Comparison of ENCODE assay signal across 8 cellular contexts in genomic region chr13:32472194-32472621, GRCh38. TPM values are rescaled to one million over a fixed set of nuclear protein-coding genes. Genes with fewer than 3 reads are reported as not detected.
DNase-seq lines count a peak whose midpoint lies in the region; ATAC-seq lines count a peak whose summit lies in the region.
"Had no signal": no experiment of that assay in that cellular context is flagged by ENCODE, and none has a peak within 500 bp of the region (broad histone marks: within the 10 kb centered on the region; RNA-seq: fewer than 3 reads in every experiment).

No MANE protein-coding gene starts in this region.

- intact Hi-C loops in activated T-helper 1 cell treated with anti-CD3 and anti-CD28 coated beads, Interleukin-12 subunit alpha, Interleukin-12 subunit beta, Interleukin-2, Interleukin-4 antibody, amounts not matched to agents 30 ng/mL and 10 ng/mL and 1 ng/mL, durations not matched to agents 14 hours and 24 hours and 36 hours (cut with micrococcal nuclease) = loop anchor here (2.0 kb wide), 1 partner anchor 67 kb away; the partner anchor contains the start of gene N4BP2L2

- no peaks in the 10 kb centered on the region for H3K9me3 Mint-ChIP-seq in activated T-helper 1 cell treated with anti-CD3 and anti-CD28 coated beads, Interleukin-12 subunit alpha, Interleukin-12 subunit beta, Interleukin-2, Interleukin-4 antibody, amounts not matched to agents 30 ng/mL and 10 ng/mL and 1 ng/mL, durations not matched to agents 14 hours and 24 hours and 36 hours
- no peaks in the 10 kb centered on the region for H3K9me3 Mint-ChIP-seq in stimulated activated naive CD8-positive, alpha-beta T cell treated with anti-CD3 and anti-CD28 coated beads, Interleukin-15, amount 100 ng/mL, for 72 hours

- H3K27ac ChIP-seq in skeletal muscle tissue (ENCODE audit: low read depth, low read length) = peak overlapping the region; percentile 36
- H3K27ac ChIP-seq: ovary had no signal

- no peaks in the 10 kb centered on the region for H3K27me3 Mint-ChIP-seq in activated T-helper 1 cell treated with anti-CD3 and anti-CD28 coated beads, Interleukin-12 subunit alpha, Interleukin-12 subunit beta, Interleukin-2, Interleukin-4 antibody, amounts not matched to agents 30 ng/mL and 10 ng/mL and 1 ng/mL, durations not matched to agents 14 hours and 24 hours and 36 hours (ENCODE audit: insufficient read depth)
- H3K27me3 Mint-ChIP-seq in stimulated activated naive CD8-positive, alpha-beta T cell treated with anti-CD3 and anti-CD28 coated beads, Interleukin-15, amount 100 ng/mL, for 72 hours = no peaks in the 10 kb centered on the region

- ATAC-seq in GM19328 (IDR thresholded peaks at IDR 0.05; ENCODE audit: unreplicated experiment) (peak; percentile 51), HG02642 (IDR thresholded peaks at IDR 0.05; ENCODE audit: poor library complexity, unreplicated experiment) (peak; percentile 83)
- no peak for ATAC-seq in stimulated activated naive CD8-positive, alpha-beta T cell treated with anti-CD3 and anti-CD28 coated beads, Interleukin-15, amount 100 ng/mL, for 72 hours

- no peaks in the 10 kb centered on the region for H3K36me3 ChIP-seq in skeletal muscle tissue (ENCODE audit: control insufficient read depth in 3 of 3, insufficient read depth in 3 of 3, low read length in 3 of 3)
- H3K36me3 ChIP-seq: ovary had no signal

- H3K4me3 Mint-ChIP-seq in activated T-helper 1 cell treated with anti-CD3 and anti-CD28 coated beads, Interleukin-12 subunit alpha, Interleukin-12 subunit beta, Interleukin-2, Interleukin-4 antibody, amounts not matched to agents 30 ng/mL and 10 ng/mL and 1 ng/mL, durations not matched to agents 14 hours and 24 hours and 36 hours = no peak overlapping the region
- no peak overlapping the region for H3K4me3 Mint-ChIP-seq in stimulated activated naive CD8-positive, alpha-beta T cell treated with anti-CD3 and anti-CD28 coated beads, Interleukin-15, amount 100 ng/mL, for 72 hours

- peak overlapping the region; percentile 82 for H3K27ac Mint-ChIP-seq in activated T-helper 1 cell treated with anti-CD3 and anti-CD28 coated beads, Interleukin-12 subunit alpha, Interleukin-12 subunit beta, Interleukin-2, Interleukin-4 antibody, amounts not matched to agents 30 ng/mL and 10 ng/mL and 1 ng/mL, durations not matched to agents 14 hours and 24 hours and 36 hours
- H3K27ac Mint-ChIP-seq in stimulated activated naive CD8-positive, alpha-beta T cell treated with anti-CD3 and anti-CD28 coated beads, Interleukin-15, amount 100 ng/mL, for 72 hours = peak overlapping the region in 1 of 2 donors; percentile 80

- H3K9me3 ChIP-seq in skeletal muscle tissue (ENCODE audit: control insufficient read depth in 3 of 3, low read length in 3 of 3) = no peaks in the 10 kb centered on the region
- H3K9me3 ChIP-seq: ovary had no signal

- H3K9ac ChIP-seq in skeletal muscle tissue (ENCODE audit: low read depth in 1 of 3, low read length in 3 of 3) = peak overlapping the region in 1 of 3 donors; percentile 46

- H3K4me3 ChIP-seq in skeletal muscle tissue (ENCODE audit: low read length in 3 of 3) = no peak overlapping the region
- H3K4me3 ChIP-seq: ovary had no signal

- peaks cover 20% of the 10 kb centered on the region for H3K4me1 Mint-ChIP-seq in activated T-helper 1 cell treated with anti-CD3 and anti-CD28 coated beads, Interleukin-12 subunit alpha, Interleukin-12 subunit beta, Interleukin-2, Interleukin-4 antibody, amounts not matched to agents 30 ng/mL and 10 ng/mL and 1 ng/mL, durations not matched to agents 14 hours and 24 hours and 36 hours (ENCODE audit: low read depth)
- peaks cover 10% of the 10 kb centered on the region for H3K4me1 Mint-ChIP-seq in stimulated activated naive CD8-positive, alpha-beta T cell treated with anti-CD3 and anti-CD28 coated beads, Interleukin-15, amount 100 ng/mL, for 72 hours

- peaks cover 18 to 49% (median 39%) of the 10 kb centered on the region in 3 donors for H3K4me1 ChIP-seq in skeletal muscle tissue (ENCODE audit: control insufficient read depth in 3 of 3, insufficient read depth in 3 of 3, low read length in 3 of 3)

- H3K36me3 Mint-ChIP-seq in activated T-helper 1 cell treated with anti-CD3 and anti-CD28 coated beads, Interleukin-12 subunit alpha, Interleukin-12 subunit beta, Interleukin-2, Interleukin-4 antibody, amounts not matched to agents 30 ng/mL and 10 ng/mL and 1 ng/mL, durations not matched to agents 14 hours and 24 hours and 36 hours (ENCODE audit: low read depth) = no peaks in the 10 kb centered on the region

- H3K27me3 ChIP-seq in skeletal muscle tissue (ENCODE audit: control insufficient read depth in 3 of 3, insufficient read depth in 3 of 3, low read length in 3 of 3) = no peaks in the 10 kb centered on the region
- H3K27me3 ChIP-seq: ovary had no signal

- no peak for DNase-seq in activated T-helper 1 cell treated with anti-CD3 and anti-CD28 coated beads, Interleukin-12 subunit alpha, Interleukin-12 subunit beta, Interleukin-2, Interleukin-4 antibody, amounts not matched to agents 30 ng/mL and 10 ng/mL and 1 ng/mL, durations not matched to agents 14 hours and 24 hours and 36 hours (ENCODE audit: low spot score)
- DNase-seq in SHP77 (lab: John Stamatoyannopoulos, UW) = no peak
- DNase-seq in stimulated activated naive CD8-positive, alpha-beta T cell treated with anti-CD3 and anti-CD28 coated beads, Interleukin-15, amount 100 ng/mL, for 72 hours = no peak
- DNase-seq in NCI-H187 treated with DMSO at 0.1 percent for 48 hours (lab: John Stamatoyannopoulos, UW) = no peak

RNA-seq across cellular contexts. Expression of gene N4BP2L1, which starts 44.3 kb away (rescaled TPM):
- 17.7 and 20.0 TPM in 2 replicates for total RNA-seq in activated T-helper 1 cell treated with anti-CD3 and anti-CD28 coated beads, Interleukin-12 subunit alpha, Interleukin-12 subunit beta, Interleukin-2, Interleukin-4 antibody, amounts not matched to agents 30 ng/mL and 10 ng/mL and 1 ng/mL, durations not matched to agents 14 hours and 24 hours and 36 hours
- total RNA-seq in skeletal muscle tissue = 7.3 TPM
